ENCODE assay signal across 15 cellular contexts in genomic region chr17:32596206-32596605, GRCh38.
"Had no signal": no experiment of that assay in that cellular context is flagged by ENCODE, and none has a peak within 500 bp of the region (broad histone marks: within the 10 kb centered on the region; RNA-seq: fewer than 3 reads in every experiment).

No MANE protein-coding gene starts in this region.

- H3K9me3 ChIP-seq: psoas muscle, right lobe of liver, stomach, thoracic aorta had no signal

- H3K4me3 ChIP-seq: psoas muscle, right lobe of liver, spleen, stomach, thoracic aorta had no signal

- ATAC-seq: left ventricle myocardium superior, psoas muscle, right lobe of liver, T-helper 17 cell had no signal

- H3K36me3 ChIP-seq: right lobe of liver had no signal

- H3K27me3 ChIP-seq: right lobe of liver, spleen, stomach had no signal

- H3K4me1 ChIP-seq: psoas muscle, right lobe of liver, spleen, stomach had no signal

- H3K27ac ChIP-seq: psoas muscle, right lobe of liver, spleen, stomach, thoracic aorta had no signal

- DNase-seq: activated B cell treated with CpG ODN at 0.5 μM for 24 hours; activated CD4-positive, alpha-beta T cell treated with anti-CD3 and anti-CD28 coated beads, Interleukin-2, amount 10 ng/mL, durations not matched to agents 24 days and 14 days; activated CD8-positive, alpha-beta memory T cell treated with anti-CD3 and anti-CD28 coated beads, Interleukin-2, amount 50 U/mL, for 4 hours; activated gamma-delta T cell; activated T-cell treated with anti-CD3 and anti-CD28 coated beads, Interleukin-2, amount 50 U/mL, for 48 hours; amniotic stem cell; effector memory CD4-positive, alpha-beta T cell; kidney glomerular epithelial cell; left ventricle myocardium superior; psoas muscle; right lobe of liver; spleen; stomach; T-helper 17 cell had no signal
